ENCODE assay signal across 35 cellular contexts in genomic region chr4:151559595-151559994, GRCh38.
"Had no signal": no experiment of that assay in that cellular context is flagged by ENCODE, and none has a peak within 500 bp of the region (broad histone marks: within the 10 kb centered on the region; RNA-seq: fewer than 3 reads in every experiment).

No MANE protein-coding gene starts in this region.

- H3K27me3 ChIP-seq: MG63 had no signal

- H3K4me3 ChIP-seq: MG63 had no signal

- H3K9me3 ChIP-seq: MG63 had no signal

- H3K36me3 ChIP-seq: MG63 had no signal

- DNase-seq: Karpas-422, Kasumi-1, MG63, MM.1S, MV-4-11, NCI-H1048, NCI-H1092, NCI-H1092 treated with DMSO at 0.1 percent for 48 hours, NCI-H1105, NCI-H1105 treated with DMSO at 0.1 percent for 48 hours, NCI-H1417, NCI-H1417 treated with DMSO at 0.1 percent for 48 hours, NCI-H1436, NCI-H1436 treated with DMSO at 0.1 percent for 48 hours, NCI-H146, NCI-H1694, NCI-H1694 treated with DMSO at 0.1 percent for 48 hours, NCI-H187, NCI-H187 treated with DMSO at 0.1 percent for 48 hours, NCI-H1930, NCI-H2029, NCI-H2029 treated with DMSO at 0.1 percent for 48 hours, NCI-H2081, NCI-H2081 treated with DMSO at 0.1 percent for 48 hours, NCI-H2107, NCI-H2171, NCI-H2171 treated with DMSO at 0.1 percent for 48 hours, NCI-H2227 treated with DMSO at 0.1 percent for 48 hours, NCI-H226, NCI-H345, NCI-H446, NCI-H446 treated with DMSO at 0.1 percent for 48 hours, NCI-H510A, NCI-H510A treated with DMSO at 0.1 percent for 48 hours, NCI-H524 had no signal
